Comparison of ENCODE assay signal across 19 cellular contexts in genomic region chr17:82013772-82014321, GRCh38. TPM values are rescaled to one million over a fixed set of nuclear protein-coding genes. Genes with fewer than 3 reads are reported as not detected.
DNase-seq lines count a peak whose midpoint lies in the region; ATAC-seq and TF ChIP-seq lines count a peak whose summit lies in the region.
"Had no signal": no experiment of that assay in that cellular context is flagged by ENCODE, and none has a peak within 500 bp of the region (broad histone marks: within the 10 kb centered on the region; RNA-seq: fewer than 3 reads in every experiment).

No MANE protein-coding gene starts in this region.

- no peaks in the 10 kb centered on the region for H3K9me3 ChIP-seq in lung (ENCODE audit: control insufficient read depth in 2 of 2, insufficient read depth in 1 of 2, low read length in 1 of 2)
- H3K9me3 ChIP-seq in vagina = no peaks in the 10 kb centered on the region
- H3K9me3 ChIP-seq: BE2C, ovary, testis had no signal

- intact Hi-C loops in vagina (cut with DNase I) = loop anchor here (5.0 kb wide), 1 partner anchor 52 kb away; the partner anchor contains the start of gene NOTUM

- H3K36me3 ChIP-seq in lung (ENCODE audit: control insufficient read depth in 2 of 2, insufficient read depth in 2 of 2, low read length in 2 of 2) (peaks cover 0 to 30% of the 10 kb centered on the region in 2 donors), vagina (no peaks in the 10 kb centered on the region)
- H3K36me3 ChIP-seq: brain microvascular endothelial cell, ovary had no signal

- no peak for TF ChIP-seq POLR2A in vagina (IDR thresholded peaks at IDR 0.05)

- TF ChIP-seq CTCF in lung (IDR thresholded peaks at IDR 0.05; ENCODE audit: control extremely low read depth, extremely low read depth) (no peak), vagina (IDR thresholded peaks at IDR 0.05) (no peak)

- H3K27me3 ChIP-seq in lung (ENCODE audit: control insufficient read depth, insufficient read depth) = no peaks in the 10 kb centered on the region
- no peaks in the 10 kb centered on the region for H3K27me3 ChIP-seq in vagina
- H3K27me3 ChIP-seq: BE2C, brain microvascular endothelial cell, dorsolateral prefrontal cortex, ovary, testis had no signal

- no peak for DNase-seq in activated T-cell treated with anti-CD3 and anti-CD28 coated beads, Interleukin-2, amount 50 U/mL, for 24 hours
- DNase-seq in activated T-cell treated with anti-CD3 and anti-CD28 coated beads, Interleukin-2, amount 50 U/mL, for 1 hour = no peak
- peak; percentile 53 for DNase-seq in lung (ENCODE audit: low spot score)
- DNase-seq in vagina (ENCODE audit: extremely low spot score in 2 of 2) = no peak
- no peak for DNase-seq in NOMO-1 (lab: John Stamatoyannopoulos, UW; ENCODE audit: unreplicated experiment in 2 of 2)
- DNase-seq: activated CD4-positive, alpha-beta T cell treated with anti-CD3 and anti-CD28 coated beads, Interleukin-2, amount 10 ng/mL, durations not matched to agents 7 days and 5 days; activated T-cell treated with anti-CD3 and anti-CD28 coated beads for 4 hours; brain microvascular endothelial cell; erythroblast; GDM1; NCI-H748 treated with DMSO at 0.1 percent for 48 hours; ovary; stimulated activated CD4-positive, alpha-beta T cell treated with anti-CD3 and anti-CD28 coated beads, Interleukin-4, amount 100 ng/mL, for 4 hours; testis had no signal

- H3K36me3 Mint-ChIP-seq in activated T-cell treated with anti-CD3 and anti-CD28 coated beads, Interleukin-2, amount 50 U/mL, for 24 hours (ENCODE audit: low read depth) = peaks cover 12% of the 10 kb centered on the region
- H3K36me3 Mint-ChIP-seq: activated naive CD4-positive, alpha-beta T cell treated with anti-CD3 and anti-CD28 coated beads, Interleukin-2, amount 50 U/mL, for 24 hours had no signal

- H3K27ac Mint-ChIP-seq in activated T-cell treated with anti-CD3 and anti-CD28 coated beads, Interleukin-2, amount 50 U/mL, for 24 hours = peak overlapping the region; percentile 40
- H3K27ac Mint-ChIP-seq: activated CD4-positive, alpha-beta T cell treated with anti-CD3 and anti-CD28 coated beads, Interleukin-2, amount 10 ng/mL, durations not matched to agents 7 days and 5 days; activated naive CD4-positive, alpha-beta T cell treated with anti-CD3 and anti-CD28 coated beads, Interleukin-2, amount 50 U/mL, for 24 hours had no signal

- H3K4me1 ChIP-seq in lung (ENCODE audit: control insufficient read depth in 2 of 2, insufficient read depth in 2 of 2, low read length in 2 of 2) = no peaks in the 10 kb centered on the region
- H3K4me1 ChIP-seq in vagina = peaks cover 33% of the 10 kb centered on the region

- no peaks in the 10 kb centered on the region for H3K4me1 Mint-ChIP-seq in activated T-cell treated with anti-CD3 and anti-CD28 coated beads, Interleukin-2, amount 50 U/mL, for 24 hours (ENCODE audit: low read depth)
- H3K4me1 Mint-ChIP-seq: activated naive CD4-positive, alpha-beta T cell treated with anti-CD3 and anti-CD28 coated beads, Interleukin-2, amount 50 U/mL, for 24 hours had no signal

- H3K4me3 ChIP-seq in lung (no peak overlapping the region), vagina (no peak overlapping the region)
- H3K4me3 ChIP-seq: ovary, testis had no signal

- no peaks in the 10 kb centered on the region for H3K27me3 Mint-ChIP-seq in activated T-cell treated with anti-CD3 and anti-CD28 coated beads, Interleukin-2, amount 50 U/mL, for 24 hours
- H3K27me3 Mint-ChIP-seq: activated CD4-positive, alpha-beta T cell treated with anti-CD3 and anti-CD28 coated beads, Interleukin-2, amount 10 ng/mL, durations not matched to agents 7 days and 5 days; activated naive CD4-positive, alpha-beta T cell treated with anti-CD3 and anti-CD28 coated beads, Interleukin-2, amount 50 U/mL, for 24 hours had no signal

- H3K9me3 Mint-ChIP-seq in activated T-cell treated with anti-CD3 and anti-CD28 coated beads, Interleukin-2, amount 50 U/mL, for 24 hours = no peaks in the 10 kb centered on the region
- H3K9me3 Mint-ChIP-seq: activated CD4-positive, alpha-beta T cell treated with anti-CD3 and anti-CD28 coated beads, Interleukin-2, amount 10 ng/mL, durations not matched to agents 7 days and 5 days; activated naive CD4-positive, alpha-beta T cell treated with anti-CD3 and anti-CD28 coated beads, Interleukin-2, amount 50 U/mL, for 24 hours had no signal

- H3K27ac ChIP-seq in lung (ENCODE audit: low read depth in 1 of 2, low read length in 1 of 2) (peak overlapping the region; percentile 23 to 73), vagina (peak overlapping the region; percentile 75)
- H3K27ac ChIP-seq: 22Rv1, brain microvascular endothelial cell, ovary had no signal

- H3K4me3 Mint-ChIP-seq in activated T-cell treated with anti-CD3 and anti-CD28 coated beads, Interleukin-2, amount 50 U/mL, for 24 hours = no peak overlapping the region
- H3K4me3 Mint-ChIP-seq: activated CD4-positive, alpha-beta T cell treated with anti-CD3 and anti-CD28 coated beads, Interleukin-2, amount 10 ng/mL, durations not matched to agents 7 days and 5 days; activated naive CD4-positive, alpha-beta T cell treated with anti-CD3 and anti-CD28 coated beads, Interleukin-2, amount 50 U/mL, for 24 hours had no signal

- 75 to 89% methylated on average over 16 of the region's 16 CpGs for WGBS in lung, 2 donors

- no peak for ATAC-seq in lung (ENCODE audit: insufficient read depth, low FRiP score)
- no peak for ATAC-seq in GM21825 (IDR thresholded peaks at IDR 0.05; ENCODE audit: unreplicated experiment)

RNA-seq across cellular contexts. Expression of gene CENPX, which starts 8.8 kb away (rescaled TPM):
- total RNA-seq in lung = 10 to 100 TPM; 21.5 to 86.9 TPM
- polyA plus RNA-seq in lung = 100 to 1,000 TPM; 116 to 121 TPM
- 101 TPM for total RNA-seq in vagina

RNA-seq across cellular contexts. Expression of gene LRRC45, which starts 9.3 kb away (rescaled TPM):
- total RNA-seq in lung (10 to 100 TPM; 13.3 to 26.6 TPM), vagina (14.0 TPM)
- 10 to 100 TPM; 12.1 to 19.7 TPM for polyA plus RNA-seq in lung

RNA-seq across cellular contexts. Expression of gene RAC3, which starts 17.6 kb away (rescaled TPM):
- 1 to 10 TPM; 8.2 to 8.3 TPM for total RNA-seq in lung
- 1 to 10 TPM; 6.0 to 8.0 TPM for polyA plus RNA-seq in lung
- total RNA-seq in vagina = 12.8 TPM

RNA-seq across cellular contexts. Expression of gene DCXR, which starts 23.6 kb away (rescaled TPM):
- total RNA-seq in lung (100 to 1,000 TPM in 1 of 2 donors, 10 to 100 TPM in 1; 41.6 to 218 TPM), vagina (106 TPM)
- 100 to 1,000 TPM; 193 to 246 TPM for polyA plus RNA-seq in lung

RNA-seq across cellular contexts. Expression of gene ASPSCR1, which starts 36.4 kb away (rescaled TPM):
- total RNA-seq in lung (10 to 100 TPM; 22.9 to 55.3 TPM), vagina (31.2 TPM)
- polyA plus RNA-seq in lung = 10 to 100 TPM; 29.5 to 68.6 TPM
